ENCODE assay signal across 8 cellular contexts in genomic region chr16:75494696-75495601, GRCh38. TPM values are rescaled to one million over a fixed set of nuclear protein-coding genes. Genes with fewer than 3 reads are reported as not detected.
DNase-seq lines count a peak whose midpoint lies in the region; ATAC-seq and TF ChIP-seq lines count a peak whose summit lies in the region.

Gene CHST6, minus strand, starts transcription at chr16:75495441. Its CDS starts 15,613 bp downstream, at chr16:75479828.

- H3K27ac Mint-ChIP-seq in IgD-negative memory B cell (no peak within 1 kb of the TSS), brain (peak within 1 kb of the TSS in 1 of 5 experiments; percentile 90)

- H3K4me3 ChIP-seq in DOHH2 (ENCODE audit: low read length) = no peak within 1 kb of the TSS

- H3F3A ChIP-seq in DOHH2 (ENCODE audit: control insufficient read depth, insufficient read depth) = 0 out of 2 replicates have a peak, but pooled peaks cover 3% of the 10 kb centered on the region

- H3K4me3 Mint-ChIP-seq in IgD-negative memory B cell (peak within 1 kb of the TSS; percentile 56 to 87 (median 74)), brain (peak within 1 kb of the TSS; percentile 71 to 90 (median 87))

- H3K4me1 ChIP-seq in DOHH2 (ENCODE audit: control insufficient read depth, low read length) = peaks cover 3% of the 10 kb centered on the region; the same call in 1 of the 2 replicates

- H3K9me2 ChIP-seq in DOHH2 (replicated peaks; ENCODE audit: control insufficient read depth, low read length) = no peaks in the 10 kb centered on the region

- ATAC-seq in GM21367 (IDR thresholded peaks at IDR 0.05; ENCODE audit: unreplicated experiment) = peak; percentile 78
- no peak for ATAC-seq in GM18870 (IDR thresholded peaks at IDR 0.05; ENCODE audit: unreplicated experiment)

- no peaks in the 10 kb centered on the region for H3K36me3 ChIP-seq in DOHH2 (ENCODE audit: control insufficient read depth, low read length)

- no peak for TF ChIP-seq CTCF in DOHH2 (IDR thresholded peaks at IDR 0.05; ENCODE audit: low read depth, low read length, poor library complexity, severe bottlenecking)
- TF ChIP-seq CTCF in brain (conservative IDR thresholded peaks at IDR 0.05) = no peak

- no peaks in the 10 kb centered on the region for H3K9me3 ChIP-seq in DOHH2 (ENCODE audit: control insufficient read depth, insufficient read depth, low read length)

- H3K4me2 ChIP-seq in DOHH2 (ENCODE audit: low read length) = peak within 1 kb of the TSS; percentile 21; the same call in 1 of the 2 replicates

- no peaks in the 10 kb centered on the region for H3K36me3 Mint-ChIP-seq in IgD-negative memory B cell
- H3K36me3 Mint-ChIP-seq in brain = no peaks in the 10 kb centered on the region

- H3K79me2 ChIP-seq in DOHH2 (ENCODE audit: control insufficient read depth, low read length) = no peaks in the 10 kb centered on the region

- no peaks in the 10 kb centered on the region for H4K20me1 ChIP-seq in DOHH2 (ENCODE audit: control insufficient read depth, insufficient read depth, low read depth, low read length)

- no peak within 1 kb of the TSS for H3K27ac ChIP-seq in DOHH2 (ENCODE audit: low read depth, low read length)

- H3K27me3 Mint-ChIP-seq in IgD-negative memory B cell (peaks cover 19% of the 10 kb centered on the region), brain (peaks cover 17% of the 10 kb centered on the region)

- peaks cover 5 to 12% (median 11%) of the 10 kb centered on the region in 3 donors for H3K4me1 Mint-ChIP-seq in IgD-negative memory B cell
- H3K4me1 Mint-ChIP-seq in brain = peaks cover 56% of the 10 kb centered on the region

- peaks cover 10% of the 10 kb centered on the region; the same call in 1 of the 2 replicates for H3K27me3 ChIP-seq in DOHH2 (ENCODE audit: control insufficient read depth, low read length)

- H3K9me3 Mint-ChIP-seq in IgD-negative memory B cell (no peaks in the 10 kb centered on the region), brain (no peaks in the 10 kb centered on the region)

- DNase-seq in inferior parietal cortex (ENCODE audit: extremely low spot score) = peak; percentile 59
- peak; percentile 21 for DNase-seq in stimulated activated CD4-positive, alpha-beta T cell treated with anti-CD3 and anti-CD28 coated beads, Interleukin-4, amount 100 ng/mL, for 1 hour
- DNase-seq in MV-4-11 (lab: John Stamatoyannopoulos, UW) = no peak

RNA-seq across cellular contexts. Expression of gene CHST6, which starts in this region (rescaled TPM):
- polyA plus RNA-seq in IgD-negative memory B cell (0.13 TPM), brain (ENCODE audit: insufficient read depth, low read depth, low replicate concordance) (6.1 TPM)
